In the genomic region with DNA sequence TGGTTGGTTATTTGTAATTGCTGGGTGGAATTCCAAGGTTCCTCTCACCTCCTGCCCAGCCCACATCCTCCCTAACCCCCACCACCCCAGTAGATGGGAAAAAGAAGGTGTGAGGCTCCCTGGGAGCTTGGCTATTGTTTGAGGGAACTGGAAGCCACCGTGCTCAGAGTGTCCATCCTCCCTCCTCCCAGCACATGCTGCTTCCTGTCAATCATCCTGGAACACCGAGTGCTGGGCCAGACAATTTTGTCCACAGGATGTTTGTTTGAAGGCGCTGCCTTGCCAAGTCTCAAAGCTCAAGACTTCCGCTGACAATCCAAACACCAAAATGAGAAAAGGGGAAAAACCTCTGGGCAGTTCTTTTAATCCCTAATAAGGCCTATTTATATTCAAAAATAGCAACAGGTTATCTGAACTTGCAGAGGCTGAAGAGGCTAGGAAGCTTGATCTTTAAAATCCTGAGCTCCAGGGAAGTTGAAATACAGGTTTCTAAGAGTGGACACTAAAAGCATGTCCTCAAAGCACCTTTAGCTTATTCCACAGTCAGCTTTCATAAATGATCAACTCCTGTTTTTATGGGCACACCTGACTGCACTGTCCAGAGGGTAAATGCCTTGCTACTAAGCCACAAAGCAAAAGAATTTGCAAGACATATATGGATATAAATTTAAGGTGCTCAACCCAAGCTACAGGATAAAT, we compare ENCODE assay signal across 1 cellular context.
TF ChIP-seq lines count a peak whose summit lies in the region.

No MANE protein-coding gene starts in this region.

TF ChIP-seq in K562, 482 proteins besides CTCF, POLR2A, EP300 and RAD21 (continued from another document):
- TF ChIP-seq, protein P1, sequence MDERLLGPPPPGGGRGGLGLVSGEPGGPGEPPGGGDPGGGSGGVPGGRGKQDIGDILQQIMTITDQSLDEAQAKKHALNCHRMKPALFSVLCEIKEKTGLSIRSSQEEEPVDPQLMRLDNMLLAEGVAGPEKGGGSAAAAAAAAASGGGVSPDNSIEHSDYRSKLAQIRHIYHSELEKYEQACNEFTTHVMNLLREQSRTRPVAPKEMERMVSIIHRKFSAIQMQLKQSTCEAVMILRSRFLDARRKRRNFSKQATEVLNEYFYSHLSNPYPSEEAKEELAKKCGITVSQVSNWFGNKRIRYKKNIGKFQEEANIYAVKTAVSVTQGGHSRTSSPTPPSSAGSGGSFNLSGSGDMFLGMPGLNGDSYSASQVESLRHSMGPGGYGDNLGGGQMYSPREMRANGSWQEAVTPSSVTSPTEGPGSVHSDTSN (CRISPR knock-in tag; IDR thresholded peaks at IDR 0.05; ENCODE audit: low read depth) = no peak
- TF ChIP-seq, protein P1 (tag; conservative IDR thresholded peaks at IDR 0.05; ENCODE audit: low read depth) = 0 out of 2 replicates have a peak, but pooled peaks have one; percentile 24
- TF ChIP-seq ZNF253 (CRISPR knock-in tag; conservative IDR thresholded peaks at IDR 0.05) (no peak), ZNF212 (CRISPR knock-in tag; IDR thresholded peaks at IDR 0.05) (no peak), TRIM28 (IDR thresholded peaks at IDR 0.05) (no peak), ZNF586 (CRISPR knock-in tag; conservative IDR thresholded peaks at IDR 0.05) (no peak)
- TF ChIP-seq, protein P2, sequence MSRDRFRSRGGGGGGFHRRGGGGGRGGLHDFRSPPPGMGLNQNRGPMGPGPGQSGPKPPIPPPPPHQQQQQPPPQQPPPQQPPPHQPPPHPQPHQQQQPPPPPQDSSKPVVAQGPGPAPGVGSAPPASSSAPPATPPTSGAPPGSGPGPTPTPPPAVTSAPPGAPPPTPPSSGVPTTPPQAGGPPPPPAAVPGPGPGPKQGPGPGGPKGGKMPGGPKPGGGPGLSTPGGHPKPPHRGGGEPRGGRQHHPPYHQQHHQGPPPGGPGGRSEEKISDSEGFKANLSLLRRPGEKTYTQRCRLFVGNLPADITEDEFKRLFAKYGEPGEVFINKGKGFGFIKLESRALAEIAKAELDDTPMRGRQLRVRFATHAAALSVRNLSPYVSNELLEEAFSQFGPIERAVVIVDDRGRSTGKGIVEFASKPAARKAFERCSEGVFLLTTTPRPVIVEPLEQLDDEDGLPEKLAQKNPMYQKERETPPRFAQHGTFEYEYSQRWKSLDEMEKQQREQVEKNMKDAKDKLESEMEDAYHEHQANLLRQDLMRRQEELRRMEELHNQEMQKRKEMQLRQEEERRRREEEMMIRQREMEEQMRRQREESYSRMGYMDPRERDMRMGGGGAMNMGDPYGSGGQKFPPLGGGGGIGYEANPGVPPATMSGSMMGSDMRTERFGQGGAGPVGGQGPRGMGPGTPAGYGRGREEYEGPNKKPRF (IDR thresholded peaks at IDR 0.05; ENCODE audit: low read depth, low read length) = no peak
- TF ChIP-seq, protein P3, sequence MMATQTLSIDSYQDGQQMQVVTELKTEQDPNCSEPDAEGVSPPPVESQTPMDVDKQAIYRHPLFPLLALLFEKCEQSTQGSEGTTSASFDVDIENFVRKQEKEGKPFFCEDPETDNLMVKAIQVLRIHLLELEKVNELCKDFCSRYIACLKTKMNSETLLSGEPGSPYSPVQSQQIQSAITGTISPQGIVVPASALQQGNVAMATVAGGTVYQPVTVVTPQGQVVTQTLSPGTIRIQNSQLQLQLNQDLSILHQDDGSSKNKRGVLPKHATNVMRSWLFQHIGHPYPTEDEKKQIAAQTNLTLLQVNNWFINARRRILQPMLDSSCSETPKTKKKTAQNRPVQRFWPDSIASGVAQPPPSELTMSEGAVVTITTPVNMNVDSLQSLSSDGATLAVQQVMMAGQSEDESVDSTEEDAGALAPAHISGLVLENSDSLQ (IDR thresholded peaks at IDR 0.05) = peak; percentile 77
TF ChIP-seq in K562: peak in this region for 2.
